In genomic region chrX:70044541-70045245, GRCh38 we compare ENCODE assay signal across 29 cellular contexts. TPM values are rescaled to one million over a fixed set of nuclear protein-coding genes. Genes with fewer than 3 reads are reported as not detected.
DNase-seq lines count a peak whose midpoint lies in the region; ATAC-seq and TF ChIP-seq lines count a peak whose summit lies in the region.
"Had no signal": no experiment of that assay in that cellular context is flagged by ENCODE, and none has a peak within 500 bp of the region (broad histone marks: within the 10 kb centered on the region; RNA-seq: fewer than 3 reads in every experiment).

No MANE protein-coding gene starts in this region.

- CTCF ChIA-PET in Calu3 (lab: Charles Lee): no interaction called here

- H3K27ac Mint-ChIP-seq in Calu3 (ENCODE audit: unreplicated experiment): peak overlapping the region; percentile 56
- H3K27ac Mint-ChIP-seq in osteocyte (ENCODE audit: unreplicated experiment): no peak overlapping the region
- H3K27ac Mint-ChIP-seq: activated T-cell treated with anti-CD3 and anti-CD28 coated beads, Interleukin-2, amount 50 U/mL, for 24 hours; effector memory CD8-positive, alpha-beta T cell; memory B cell; stimulated activated effector memory CD8-positive, alpha-beta T cell treated with anti-CD3 and anti-CD28 coated beads, Interleukin-12 subunit alpha, Interleukin-12 subunit beta, amount 100 ng/mL, for 72 hours; T-helper 1 cell treated with Interleukin-12 subunit alpha and Interleukin-12 subunit beta and Interleukin-4 antibody, amounts not matched to agents 30 μg/mL and 1 μg/mL, for 36 hours had no signal

- DNase-seq in Calu3: no peak
- DNase-seq in LHCN-M2 (ENCODE audit: low read depth): peak; percentile 61
- DNase-seq in epithelial cell of esophagus (ENCODE audit: low read depth): peak; percentile 16
- DNase-seq in osteocyte (ENCODE audit: extremely low spot score, unreplicated experiment): peak; percentile 75
- DNase-seq in GDM1 (lab: John Stamatoyannopoulos, UW): no peak
- DNase-seq in NCI-H526 treated with DMSO at 0.1 percent for 48 hours (lab: John Stamatoyannopoulos, UW): no peak
- DNase-seq: activated CD4-positive, alpha-beta T cell treated with anti-CD3 and anti-CD28 coated beads for 4 hours; activated gamma-delta T cell treated with Interleukin-2 at 50 U/mL for 16 hours; activated T-cell treated with anti-CD3 and anti-CD28 coated beads, Interleukin-2, amount 50 U/mL, for 24 hours; colonic mucosa; effector memory CD8-positive, alpha-beta T cell; glutamatergic neuron; NCI-H1092 treated with DMSO at 0.1 percent for 48 hours; NCI-H187 treated with DMSO at 0.1 percent for 48 hours; stimulated activated CD4-positive, alpha-beta T cell treated with anti-CD3 and anti-CD28 coated beads, Interleukin-2, amount 100 ng/mL, for 24 hours; substantia nigra; upper lobe of right lung had no signal

- intact Hi-C loops in Calu3 (cut with micrococcal nuclease; ENCODE audit: unreplicated experiment): no loop called here

- BruUV-seq in Calu3 (replicated peaks; lab: Mats Ljungman, UMichigan): no TSS peak

- ATAC-seq in GM21390 (IDR thresholded peaks at IDR 0.05; ENCODE audit: unreplicated experiment) (no peak), GM18873 (IDR thresholded peaks at IDR 0.05; ENCODE audit: low FRiP score, unreplicated experiment) (no peak)
- ATAC-seq: effector memory CD8-positive, alpha-beta T cell; stimulated activated effector memory CD8-positive, alpha-beta T cell treated with anti-CD3 and anti-CD28 coated beads, Interleukin-12 subunit alpha, Interleukin-12 subunit beta, amount 100 ng/mL, for 72 hours; upper lobe of right lung had no signal

- H3K4me3 ChIP-seq in epithelial cell of esophagus (ENCODE audit: low read length): no peak overlapping the region
- H3K4me3 ChIP-seq: colonic mucosa, esophagus muscularis mucosa, SJSA1, skin epidermis, upper lobe of right lung had no signal

- H3K36me3 Mint-ChIP-seq in Calu3 (ENCODE audit: insufficient read depth, unreplicated experiment) (no peaks in the 10 kb centered on the region), osteocyte (ENCODE audit: unreplicated experiment) (no peaks in the 10 kb centered on the region)
- H3K36me3 Mint-ChIP-seq: CD14-positive monocyte; memory B cell; stimulated activated effector memory CD8-positive, alpha-beta T cell treated with anti-CD3 and anti-CD28 coated beads, Interleukin-12 subunit alpha, Interleukin-12 subunit beta, amount 100 ng/mL, for 72 hours had no signal

- no peaks in the 10 kb centered on the region for H3K9me3 Mint-ChIP-seq in Calu3 (ENCODE audit: low read depth, unreplicated experiment)
- H3K9me3 Mint-ChIP-seq in osteocyte (ENCODE audit: unreplicated experiment): peaks cover 5% of the 10 kb centered on the region
- H3K9me3 Mint-ChIP-seq: activated T-cell treated with anti-CD3 and anti-CD28 coated beads, Interleukin-2, amount 50 U/mL, for 24 hours; effector memory CD8-positive, alpha-beta T cell; memory B cell; stimulated activated effector memory CD8-positive, alpha-beta T cell treated with anti-CD3 and anti-CD28 coated beads, Interleukin-12 subunit alpha, Interleukin-12 subunit beta, amount 100 ng/mL, for 72 hours; T-helper 1 cell treated with Interleukin-12 subunit alpha and Interleukin-12 subunit beta and Interleukin-4 antibody, amounts not matched to agents 30 μg/mL and 1 μg/mL, for 36 hours had no signal

- no peak overlapping the region for H3K4me3 Mint-ChIP-seq in Calu3 (ENCODE audit: low read depth, unreplicated experiment)
- H3K4me3 Mint-ChIP-seq in osteocyte (ENCODE audit: unreplicated experiment): no peak overlapping the region
- H3K4me3 Mint-ChIP-seq: activated T-cell treated with anti-CD3 and anti-CD28 coated beads, Interleukin-2, amount 50 U/mL, for 24 hours; CD14-positive monocyte; effector memory CD8-positive, alpha-beta T cell; memory B cell; stimulated activated effector memory CD8-positive, alpha-beta T cell treated with anti-CD3 and anti-CD28 coated beads, Interleukin-12 subunit alpha, Interleukin-12 subunit beta, amount 100 ng/mL, for 72 hours; T-helper 1 cell treated with Interleukin-12 subunit alpha and Interleukin-12 subunit beta and Interleukin-4 antibody, amounts not matched to agents 30 μg/mL and 1 μg/mL, for 36 hours had no signal

- TF ChIP-seq CTCF in Calu3 (IDR thresholded peaks at IDR 0.05; ENCODE audit: unreplicated experiment) (no peak), epithelial cell of esophagus (IDR thresholded peaks at IDR 0.05; ENCODE audit: insufficient read depth, low read depth, low read length, missing control alignments) (no peak), osteocyte (IDR thresholded peaks at IDR 0.05) (no peak)

- H3K4me1 Mint-ChIP-seq in Calu3 (ENCODE audit: low read depth, unreplicated experiment) (peaks cover 48% of the 10 kb centered on the region), osteocyte (ENCODE audit: unreplicated experiment) (peaks cover 11% of the 10 kb centered on the region)
- H3K4me1 Mint-ChIP-seq: CD14-positive monocyte; memory B cell; stimulated activated effector memory CD8-positive, alpha-beta T cell treated with anti-CD3 and anti-CD28 coated beads, Interleukin-12 subunit alpha, Interleukin-12 subunit beta, amount 100 ng/mL, for 72 hours had no signal

- H3K27me3 Mint-ChIP-seq in Calu3 (ENCODE audit: unreplicated experiment) (no peaks in the 10 kb centered on the region), osteocyte (ENCODE audit: unreplicated experiment) (no peaks in the 10 kb centered on the region)

RNA-seq across cellular contexts. Expression of gene AWAT2, which starts 5.0 kb away (rescaled TPM):
- total RNA-seq in Calu3 (2022) (not detected in 2 replicates), LHCN-M2 (2014; rRNA removed) (0.13 TPM in 1 of 2 replicates, not detected in the other), osteocyte (not detected in 2 replicates)
- 0.05 TPM for polyA plus RNA-seq in LHCN-M2 (2012)
- total RNA-seq: colonic mucosa, esophagus muscularis mucosa, H4, SJSA1 had no signal
- polyA plus RNA-seq: AG04450, CD14-positive monocyte had no signal

RNA-seq across cellular contexts. Expression of gene OTUD6A, which starts 17.6 kb away (rescaled TPM):
- total RNA-seq in Calu3 (2022) (not detected in 2 replicates), LHCN-M2 (2014; rRNA removed) (not detected in 2 replicates), osteocyte (not detected in 2 replicates)
- polyA plus RNA-seq in LHCN-M2 (2012): not detected
- total RNA-seq: colonic mucosa, esophagus muscularis mucosa, H4, pulmonary artery endothelial cell, SJSA1, upper lobe of right lung had no signal
- polyA plus RNA-seq: AG04450, CD14-positive monocyte had no signal

Comparison
In these comparisons a context has a peak if more than half of its experiments do, and no peak if none do; other contexts are left out.
1. DNase-seq: peak in LHCN-M2 (single experiment), epithelial cell of esophagus (single experiment) and osteocyte (single experiment); none in Calu3 (single experiment), GDM1 (single experiment) and NCI-H526 treated with DMSO at 0.1 percent for 48 hours (single experiment).